Comparison of ENCODE assay signal across 3 cellular contexts in genomic region chr2:24924266-24924665, GRCh38.
TF ChIP-seq lines count a peak whose summit lies in the region.

No MANE protein-coding gene starts in this region.

TF ChIP-seq in WTC11, 78 proteins besides CTCF, POLR2A, EP300 and RAD21 (continues in another document):
- TF ChIP-seq ERG (CRISPR knock-in tag; IDR thresholded peaks at IDR 0.05) (no peak), ZNF121 (CRISPR knock-in tag; IDR thresholded peaks at IDR 0.05) (no peak), NFYB (CRISPR knock-in tag; conservative IDR thresholded peaks at IDR 0.05; ENCODE audit: low read depth) (no peak), JUN (CRISPR knock-in tag; IDR thresholded peaks at IDR 0.05) (no peak), ZNF219 (CRISPR knock-in tag; IDR thresholded peaks at IDR 0.05; ENCODE audit: borderline replicate concordance) (no peak), ATF3 (CRISPR knock-in tag; conservative IDR thresholded peaks at IDR 0.05) (no peak), ZBTB21 (CRISPR knock-in tag; IDR thresholded peaks at IDR 0.05; ENCODE audit: borderline replicate concordance) (no peak), FOXK1 (CRISPR knock-in tag; IDR thresholded peaks at IDR 0.05) (no peak), RELA (CRISPR knock-in tag; IDR thresholded peaks at IDR 0.05; ENCODE audit: borderline replicate concordance) (no peak), ESRRA (CRISPR knock-in tag; IDR thresholded peaks at IDR 0.05; ENCODE audit: borderline replicate concordance) (no peak), RORB (CRISPR knock-in tag; IDR thresholded peaks at IDR 0.05) (no peak), TEAD1 (CRISPR knock-in tag; IDR thresholded peaks at IDR 0.05) (no peak), OVOL2 (CRISPR knock-in tag; IDR thresholded peaks at IDR 0.05; ENCODE audit: borderline replicate concordance) (no peak), ZNF423 (CRISPR knock-in tag; IDR thresholded peaks at IDR 0.05) (no peak), ZNF532 (CRISPR knock-in tag; IDR thresholded peaks at IDR 0.05; ENCODE audit: borderline replicate concordance) (no peak)

TF ChIP-seq in K562, 482 proteins besides CTCF, POLR2A, EP300 and RAD21:
- TF ChIP-seq NFE2L1 (tag; IDR thresholded peaks at IDR 0.05; ENCODE audit: borderline replicate concordance, low read depth) = no peak
- TF ChIP-seq SLC30A9 (CRISPR knock-in tag; IDR thresholded peaks at IDR 0.05) = no peak
- TF ChIP-seq POU5F1 (IDR thresholded peaks at IDR 0.05; ENCODE audit: borderline replicate concordance, low read depth, low read length, partially characterized antibody) = no peak
- no peak for TF ChIP-seq MAZ (CRISPR knock-in tag; conservative IDR thresholded peaks at IDR 0.05 in 1 of 2, IDR thresholded peaks at IDR 0.05 in 1 of 2)
- no peak for TF ChIP-seq CBFB (CRISPR knock-in tag; IDR thresholded peaks at IDR 0.05)
- no peak for TF ChIP-seq GTF3C2 (IDR thresholded peaks at IDR 0.05; ENCODE audit: borderline replicate concordance, extremely low read depth, insufficient read length)
- TF ChIP-seq MAFG (tag; conservative IDR thresholded peaks at IDR 0.05) = no peak
- TF ChIP-seq ZNF780A (CRISPR knock-in tag; IDR thresholded peaks at IDR 0.05) = no peak
- no peak for TF ChIP-seq DPF2 (IDR thresholded peaks at IDR 0.05)
- TF ChIP-seq CTCFL (IDR thresholded peaks at IDR 0.05; ENCODE audit: borderline replicate concordance, insufficient read depth, low read depth, low read length, poor library complexity, severe bottlenecking) = no peak
- TF ChIP-seq CREB1 (IDR thresholded peaks at IDR 0.05) = no peak
- no peak for TF ChIP-seq CREB1 (CRISPR knock-in tag; IDR thresholded peaks at IDR 0.05)
- TF ChIP-seq TBP (optimal IDR thresholded peaks at IDR 0.05; ENCODE audit: low read depth, low read length) = no peak
- TF ChIP-seq ZBTB49 (CRISPR knock-in tag; IDR thresholded peaks at IDR 0.05; ENCODE audit: borderline replicate concordance) = no peak
- no peak for TF ChIP-seq THRAP3 (IDR thresholded peaks at IDR 0.05; ENCODE audit: borderline replicate concordance)
- TF ChIP-seq MYC (IDR thresholded peaks at IDR 0.05; ENCODE audit: low read depth, low read length) = no peak
- no peak for TF ChIP-seq MYC (CRISPR knock-in tag; IDR thresholded peaks at IDR 0.05; ENCODE audit: borderline replicate concordance, low read depth)
- no peak for TF ChIP-seq NFE2 (IDR thresholded peaks at IDR 0.05; ENCODE audit: low read depth)
- no peak for TF ChIP-seq ZNF134 (CRISPR knock-in tag; conservative IDR thresholded peaks at IDR 0.05)
- TF ChIP-seq FOXP1 (CRISPR knock-in tag; IDR thresholded peaks at IDR 0.05) = no peak

TF ChIP-seq in H1, 55 proteins besides CTCF, POLR2A, EP300 and RAD21:
- no peak for TF ChIP-seq GABPA (IDR thresholded peaks at IDR 0.05; ENCODE audit: borderline replicate concordance, insufficient read depth, low read length)
- no peak for TF ChIP-seq BCL11A (IDR thresholded peaks at IDR 0.05; ENCODE audit: low read depth in 2 of 2, low read length in 2 of 2)
- no peak for TF ChIP-seq ASH2L (IDR thresholded peaks at IDR 0.05; ENCODE audit: low read length)
- TF ChIP-seq SP2 (IDR thresholded peaks at IDR 0.05; ENCODE audit: low read length) = no peak
- no peak for TF ChIP-seq CEBPB (IDR thresholded peaks at IDR 0.05; ENCODE audit: low read depth, low read length)
- TF ChIP-seq JUND (IDR thresholded peaks at IDR 0.05; ENCODE audit: low read length) = no peak
- TF ChIP-seq ATF2 (IDR thresholded peaks at IDR 0.05; ENCODE audit: low read length) = no peak
- no peak for TF ChIP-seq BRCA1 (IDR thresholded peaks at IDR 0.05; ENCODE audit: low read depth, low read length)
- no peak for TF ChIP-seq ZNF274 (IDR thresholded peaks at IDR 0.05; ENCODE audit: borderline replicate concordance, extremely low read depth, low read length)
- TF ChIP-seq SIN3A (conservative IDR thresholded peaks at IDR 0.05 in 1 of 2, IDR thresholded peaks at IDR 0.05 in 1 of 2; ENCODE audit: low read depth in 1 of 2, low read length in 2 of 2) = no peak
